In genomic region chr20:23153696-23154341, GRCh38 we compare ENCODE assay signal across 19 cellular contexts.
DNase-seq lines count a peak whose midpoint lies in the region; ATAC-seq and TF ChIP-seq lines count a peak whose summit lies in the region.
"Had no signal": no experiment of that assay in that cellular context is flagged by ENCODE, and none has a peak within 500 bp of the region (broad histone marks: within the 10 kb centered on the region; RNA-seq: fewer than 3 reads in every experiment).

No MANE protein-coding gene starts in this region.

- H3K36me3 ChIP-seq in right atrium auricular region (no peaks in the 10 kb centered on the region), neutrophil (no peaks in the 10 kb centered on the region)

- H3K9me3 ChIP-seq in right atrium auricular region: no peaks in the 10 kb centered on the region
- H3K9me3 ChIP-seq in neutrophil: no peaks in the 10 kb centered on the region

- H3K27me3 Mint-ChIP-seq in activated naive CD8-positive, alpha-beta T cell treated with anti-CD3 and anti-CD28 coated beads for 36 hours: no peaks in the 10 kb centered on the region

- ATAC-seq in Right ventricle myocardium inferior (no peak), HG02642 (IDR thresholded peaks at IDR 0.05; ENCODE audit: poor library complexity, unreplicated experiment) (no peak)
- ATAC-seq: T-cell had no signal

- H3K27ac ChIP-seq in right atrium auricular region (peak overlapping the region; percentile 86 to 91), neutrophil (peak overlapping the region; percentile 93)
- H3K27ac ChIP-seq: KMS-11 had no signal

- no peaks in the 10 kb centered on the region for H3K9me3 Mint-ChIP-seq in activated naive CD8-positive, alpha-beta T cell treated with anti-CD3 and anti-CD28 coated beads for 36 hours
- H3K9me3 Mint-ChIP-seq: nephron, T-cell had no signal

- H3K27me3 ChIP-seq in right atrium auricular region (no peaks in the 10 kb centered on the region), neutrophil (no peaks in the 10 kb centered on the region)

- DNase-seq in right atrium auricular region (ENCODE audit: low spot score) (peak; percentile 56), Right ventricle myocardium inferior (ENCODE audit: missing footprints) (no peak), ecto neural progenitor cell (ENCODE audit: low spot score) (peak; percentile 26)
- no peak for DNase-seq in stimulated activated CD4-positive, alpha-beta T cell treated with anti-CD3 and anti-CD28 coated beads, Interleukin-4, amount 100 ng/mL, for 4 hours
- no peak for DNase-seq in stimulated activated CD4-positive, alpha-beta T cell treated with anti-CD3 and anti-CD28 coated beads, Interleukin-4, amount 100 ng/mL, for 24 hours
- DNase-seq in activated naive CD8-positive, alpha-beta T cell treated with anti-CD3 and anti-CD28 coated beads for 36 hours: no peak
- DNase-seq: activated CD4-positive, alpha-beta T cell treated with anti-CD3 and anti-CD28 coated beads for 48 hours; amygdala; cerebellar nuclear complex; DMS79 treated with DMSO at 0.1 percent for 48 hours; foreskin fibroblast; kidney; NCI-H526 treated with DMSO at 0.1 percent for 48 hours; SIG-M5; T-cell had no signal

- TF ChIP-seq CTCF in right atrium auricular region (IDR thresholded peaks at IDR 0.05) (no peak), neutrophil (IDR thresholded peaks at IDR 0.05) (no peak)

- H3K4me1 ChIP-seq in right atrium auricular region: peaks cover 0 to 78% of the 10 kb centered on the region in 2 donors
- H3K4me1 ChIP-seq in neutrophil (ENCODE audit: control insufficient read depth in 1 of 2, insufficient read depth in 1 of 2, low read depth in 1 of 2, low read length in 1 of 2): peaks cover 78 to 88% of the 10 kb centered on the region in 2 experiments

- intact Hi-C loops in Right ventricle myocardium inferior (cut with DNase I): loop anchor here (5.0 kb wide), 1 partner anchor 48 kb away; no protein-coding TSS in a partner anchor

- H3K27ac Mint-ChIP-seq in activated naive CD8-positive, alpha-beta T cell treated with anti-CD3 and anti-CD28 coated beads for 36 hours: no peak overlapping the region
- H3K27ac Mint-ChIP-seq: nephron, T-cell had no signal

- H3K36me3 Mint-ChIP-seq in activated naive CD8-positive, alpha-beta T cell treated with anti-CD3 and anti-CD28 coated beads for 36 hours: no peaks in the 10 kb centered on the region
- H3K36me3 Mint-ChIP-seq: T-cell had no signal

- H3K4me1 Mint-ChIP-seq in activated naive CD8-positive, alpha-beta T cell treated with anti-CD3 and anti-CD28 coated beads for 36 hours: peaks cover 2% of the 10 kb centered on the region

- H3K4me3 ChIP-seq in right atrium auricular region (no peak overlapping the region), neutrophil (ENCODE audit: low read depth in 1 of 2, low read length in 1 of 2) (no peak overlapping the region)

- no peak overlapping the region for H3K4me3 Mint-ChIP-seq in activated naive CD8-positive, alpha-beta T cell treated with anti-CD3 and anti-CD28 coated beads for 36 hours
- H3K4me3 Mint-ChIP-seq: nephron, T-cell had no signal

Comparison
In these comparisons a context has a peak if more than half of its experiments do, and no peak if none do; other contexts are left out.
1. DNase-seq: peak in right atrium auricular region (single experiment) and ecto neural progenitor cell (single experiment); none in Right ventricle myocardium inferior (single experiment), stimulated activated CD4-positive, alpha-beta T cell treated with anti-CD3 and anti-CD28 coated beads, Interleukin-4, amount 100 ng/mL, for 4 hours (0 of 2), stimulated activated CD4-positive, alpha-beta T cell treated with anti-CD3 and anti-CD28 coated beads, Interleukin-4, amount 100 ng/mL, for 24 hours (single experiment) and activated naive CD8-positive, alpha-beta T cell treated with anti-CD3 and anti-CD28 coated beads for 36 hours (single experiment).